Comparison of ENCODE assay signal across 13 cellular contexts in genomic region chr5:151476054-151476453, GRCh38. TPM values are rescaled to one million over a fixed set of nuclear protein-coding genes. Genes with fewer than 3 reads are reported as not detected.
DNase-seq lines count a peak whose midpoint lies in the region; ATAC-seq and TF ChIP-seq lines count a peak whose summit lies in the region.
"Had no signal": no experiment of that assay in that cellular context is flagged by ENCODE, and none has a peak within 500 bp of the region (broad histone marks: within the 10 kb centered on the region; RNA-seq: fewer than 3 reads in every experiment).

No MANE protein-coding gene starts in this region.

- no peaks in the 10 kb centered on the region for H3K9me3 Mint-ChIP-seq in activated naive CD8-positive, alpha-beta T cell treated with anti-CD3 and anti-CD28 coated beads, Interleukin-2, amount 10 ng/mL, durations not matched to agents 7 days and 5 days
- H3K9me3 Mint-ChIP-seq in activated naive CD8-positive, alpha-beta T cell treated with anti-CD3 and anti-CD28 coated beads, Interleukin-2, amount 50 U/mL, for 24 hours: no peaks in the 10 kb centered on the region
- H3K9me3 Mint-ChIP-seq in osteocyte (ENCODE audit: unreplicated experiment): no peaks in the 10 kb centered on the region
- no peaks in the 10 kb centered on the region for H3K9me3 Mint-ChIP-seq in activated T-helper 1 cell treated with anti-CD3 and anti-CD28 coated beads, Interleukin-12 subunit alpha, Interleukin-12 subunit beta, Interleukin-2, Interleukin-4 antibody, amounts not matched to agents 30 ng/mL and 10 ng/mL and 1 ng/mL, durations not matched to agents 14 hours and 24 hours and 36 hours
- H3K9me3 Mint-ChIP-seq: CD4-positive, alpha-beta memory T cell; IgD-negative memory B cell had no signal

- DNase-seq in activated naive CD8-positive, alpha-beta T cell treated with anti-CD3 and anti-CD28 coated beads, Interleukin-2, amount 10 ng/mL, durations not matched to agents 7 days and 5 days: no peak
- DNase-seq in activated naive CD8-positive, alpha-beta T cell treated with anti-CD3 and anti-CD28 coated beads, Interleukin-2, amount 50 U/mL, for 24 hours: no peak
- DNase-seq in cerebellar cortex (ENCODE audit: low spot score) (peak; percentile 91), osteocyte (ENCODE audit: extremely low spot score, unreplicated experiment) (peak; percentile 46), CD1c-positive myeloid dendritic cell (ENCODE audit: extremely low spot score) (no peak)
- DNase-seq in activated T-cell treated with anti-CD3 and anti-CD28 coated beads, Interleukin-2, amount 50 U/mL, for 1 hour: no peak
- no peak for DNase-seq in activated T-helper 1 cell treated with anti-CD3 and anti-CD28 coated beads, Interleukin-12 subunit alpha, Interleukin-12 subunit beta, Interleukin-2, Interleukin-4 antibody, amounts not matched to agents 30 ng/mL and 10 ng/mL and 1 ng/mL, durations not matched to agents 14 hours and 24 hours and 36 hours (ENCODE audit: low spot score)
- DNase-seq: CD4-positive, alpha-beta memory T cell; DND-41; GF-D8; GM23248 had no signal

- H3K4me3 Mint-ChIP-seq in activated naive CD8-positive, alpha-beta T cell treated with anti-CD3 and anti-CD28 coated beads, Interleukin-2, amount 10 ng/mL, durations not matched to agents 7 days and 5 days: no peak overlapping the region
- H3K4me3 Mint-ChIP-seq in activated naive CD8-positive, alpha-beta T cell treated with anti-CD3 and anti-CD28 coated beads, Interleukin-2, amount 50 U/mL, for 24 hours: no peak overlapping the region
- no peak overlapping the region for H3K4me3 Mint-ChIP-seq in osteocyte (ENCODE audit: unreplicated experiment)
- no peak overlapping the region for H3K4me3 Mint-ChIP-seq in activated T-helper 1 cell treated with anti-CD3 and anti-CD28 coated beads, Interleukin-12 subunit alpha, Interleukin-12 subunit beta, Interleukin-2, Interleukin-4 antibody, amounts not matched to agents 30 ng/mL and 10 ng/mL and 1 ng/mL, durations not matched to agents 14 hours and 24 hours and 36 hours
- H3K4me3 Mint-ChIP-seq: B cell; CD4-positive, alpha-beta memory T cell; IgD-negative memory B cell had no signal

- no peaks in the 10 kb centered on the region for H3K4me1 Mint-ChIP-seq in activated naive CD8-positive, alpha-beta T cell treated with anti-CD3 and anti-CD28 coated beads, Interleukin-2, amount 10 ng/mL, durations not matched to agents 7 days and 5 days
- H3K4me1 Mint-ChIP-seq in activated naive CD8-positive, alpha-beta T cell treated with anti-CD3 and anti-CD28 coated beads, Interleukin-2, amount 50 U/mL, for 24 hours: no peaks in the 10 kb centered on the region
- peaks cover 2% of the 10 kb centered on the region for H3K4me1 Mint-ChIP-seq in osteocyte (ENCODE audit: unreplicated experiment)
- H3K4me1 Mint-ChIP-seq in activated T-helper 1 cell treated with anti-CD3 and anti-CD28 coated beads, Interleukin-12 subunit alpha, Interleukin-12 subunit beta, Interleukin-2, Interleukin-4 antibody, amounts not matched to agents 30 ng/mL and 10 ng/mL and 1 ng/mL, durations not matched to agents 14 hours and 24 hours and 36 hours (ENCODE audit: low read depth): no peaks in the 10 kb centered on the region
- H3K4me1 Mint-ChIP-seq: B cell; CD4-positive, alpha-beta memory T cell; IgD-negative memory B cell had no signal

- POLR2A ChIA-PET in activated naive CD8-positive, alpha-beta T cell treated with anti-CD3 and anti-CD28 coated beads, Interleukin-2, amount 10 ng/mL, durations not matched to agents 7 days and 5 days (lab: Charles Lee): no interaction called here

- no peak for TF ChIP-seq CTCF in osteocyte (IDR thresholded peaks at IDR 0.05)

- no peak overlapping the region for H3K27ac Mint-ChIP-seq in activated naive CD8-positive, alpha-beta T cell treated with anti-CD3 and anti-CD28 coated beads, Interleukin-2, amount 10 ng/mL, durations not matched to agents 7 days and 5 days
- no peak overlapping the region for H3K27ac Mint-ChIP-seq in activated naive CD8-positive, alpha-beta T cell treated with anti-CD3 and anti-CD28 coated beads, Interleukin-2, amount 50 U/mL, for 24 hours
- no peak overlapping the region for H3K27ac Mint-ChIP-seq in osteocyte (ENCODE audit: unreplicated experiment)
- H3K27ac Mint-ChIP-seq in activated T-helper 1 cell treated with anti-CD3 and anti-CD28 coated beads, Interleukin-12 subunit alpha, Interleukin-12 subunit beta, Interleukin-2, Interleukin-4 antibody, amounts not matched to agents 30 ng/mL and 10 ng/mL and 1 ng/mL, durations not matched to agents 14 hours and 24 hours and 36 hours: no peak overlapping the region
- H3K27ac Mint-ChIP-seq: B cell, IgD-negative memory B cell had no signal

- ATAC-seq in activated naive CD8-positive, alpha-beta T cell treated with anti-CD3 and anti-CD28 coated beads, Interleukin-2, amount 10 ng/mL, durations not matched to agents 7 days and 5 days (ENCODE audit: low read depth): peak; percentile 14
- ATAC-seq in activated naive CD8-positive, alpha-beta T cell treated with anti-CD3 and anti-CD28 coated beads, Interleukin-2, amount 50 U/mL, for 24 hours: no peak

- intact Hi-C loops in activated T-helper 1 cell treated with anti-CD3 and anti-CD28 coated beads, Interleukin-12 subunit alpha, Interleukin-12 subunit beta, Interleukin-2, Interleukin-4 antibody, amounts not matched to agents 30 ng/mL and 10 ng/mL and 1 ng/mL, durations not matched to agents 14 hours and 24 hours and 36 hours (cut with micrococcal nuclease): no loop called here

- H3K27me3 Mint-ChIP-seq in activated naive CD8-positive, alpha-beta T cell treated with anti-CD3 and anti-CD28 coated beads, Interleukin-2, amount 10 ng/mL, durations not matched to agents 7 days and 5 days: no peaks in the 10 kb centered on the region
- no peaks in the 10 kb centered on the region for H3K27me3 Mint-ChIP-seq in activated naive CD8-positive, alpha-beta T cell treated with anti-CD3 and anti-CD28 coated beads, Interleukin-2, amount 50 U/mL, for 24 hours
- H3K27me3 Mint-ChIP-seq in osteocyte (ENCODE audit: unreplicated experiment): no peaks in the 10 kb centered on the region
- no peaks in the 10 kb centered on the region for H3K27me3 Mint-ChIP-seq in activated T-helper 1 cell treated with anti-CD3 and anti-CD28 coated beads, Interleukin-12 subunit alpha, Interleukin-12 subunit beta, Interleukin-2, Interleukin-4 antibody, amounts not matched to agents 30 ng/mL and 10 ng/mL and 1 ng/mL, durations not matched to agents 14 hours and 24 hours and 36 hours (ENCODE audit: insufficient read depth)
- H3K27me3 Mint-ChIP-seq: B cell; CD4-positive, alpha-beta memory T cell; IgD-negative memory B cell had no signal

- H3K36me3 Mint-ChIP-seq in activated naive CD8-positive, alpha-beta T cell treated with anti-CD3 and anti-CD28 coated beads, Interleukin-2, amount 10 ng/mL, durations not matched to agents 7 days and 5 days: no peaks in the 10 kb centered on the region
- peaks cover 10% of the 10 kb centered on the region for H3K36me3 Mint-ChIP-seq in activated naive CD8-positive, alpha-beta T cell treated with anti-CD3 and anti-CD28 coated beads, Interleukin-2, amount 50 U/mL, for 24 hours (ENCODE audit: low read depth)
- H3K36me3 Mint-ChIP-seq in osteocyte (ENCODE audit: unreplicated experiment): peaks cover 69% of the 10 kb centered on the region
- H3K36me3 Mint-ChIP-seq in activated T-helper 1 cell treated with anti-CD3 and anti-CD28 coated beads, Interleukin-12 subunit alpha, Interleukin-12 subunit beta, Interleukin-2, Interleukin-4 antibody, amounts not matched to agents 30 ng/mL and 10 ng/mL and 1 ng/mL, durations not matched to agents 14 hours and 24 hours and 36 hours (ENCODE audit: low read depth): peaks cover 10% of the 10 kb centered on the region

RNA-seq across cellular contexts. Expression of gene SLC36A1, which starts 28.7 kb away (rescaled TPM):
- total RNA-seq in activated naive CD8-positive, alpha-beta T cell treated with anti-CD3 and anti-CD28 coated beads, Interleukin-2, amount 10 ng/mL, durations not matched to agents 7 days and 5 days: 1 to 10 TPM; 5.8 to 6.0 TPM
- total RNA-seq in osteocyte: 42.5 and 45.5 TPM in 2 replicates
- 5.8 and 7.9 TPM in 2 replicates for total RNA-seq in activated T-helper 1 cell treated with anti-CD3 and anti-CD28 coated beads, Interleukin-12 subunit alpha, Interleukin-12 subunit beta, Interleukin-2, Interleukin-4 antibody, amounts not matched to agents 30 ng/mL and 10 ng/mL and 1 ng/mL, durations not matched to agents 14 hours and 24 hours and 36 hours

Comparison
In these comparisons a context has a peak if more than half of its experiments do, and no peak if none do; other contexts are left out.
1. DNase-seq: peak in cerebellar cortex (single experiment) and osteocyte (single experiment); none in activated naive CD8-positive, alpha-beta T cell treated with anti-CD3 and anti-CD28 coated beads, Interleukin-2, amount 10 ng/mL, durations not matched to agents 7 days and 5 days (single experiment), activated naive CD8-positive, alpha-beta T cell treated with anti-CD3 and anti-CD28 coated beads, Interleukin-2, amount 50 U/mL, for 24 hours (single experiment), activated T-cell treated with anti-CD3 and anti-CD28 coated beads, Interleukin-2, amount 50 U/mL, for 1 hour (single experiment), CD1c-positive myeloid dendritic cell (single experiment) and activated T-helper 1 cell treated with anti-CD3 and anti-CD28 coated beads, Interleukin-12 subunit alpha, Interleukin-12 subunit beta, Interleukin-2, Interleukin-4 antibody, amounts not matched to agents 30 ng/mL and 10 ng/mL and 1 ng/mL, durations not matched to agents 14 hours and 24 hours and 36 hours (single experiment).